Comparison of ENCODE assay signal across 17 cellular contexts in the genomic region with DNA sequence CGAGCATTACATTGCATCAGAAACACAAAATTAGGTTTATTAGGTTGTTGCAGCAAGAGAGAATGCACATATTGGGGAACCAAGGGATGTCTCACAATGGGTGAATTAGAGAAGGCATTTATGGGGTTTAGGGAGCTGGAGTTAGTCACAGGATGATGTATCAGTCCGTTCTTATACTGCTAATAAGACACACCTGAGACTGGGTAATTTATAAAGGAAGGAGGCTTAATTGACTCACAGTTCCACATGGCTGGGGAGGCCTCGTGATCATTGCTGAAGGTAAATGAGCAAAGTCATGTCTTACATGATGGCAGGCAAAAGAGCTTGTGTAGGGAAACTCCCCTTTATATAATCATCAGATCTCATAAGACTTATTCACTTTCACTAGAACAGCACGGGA.
DNase-seq lines count a peak whose midpoint lies in the region; ATAC-seq and TF ChIP-seq lines count a peak whose summit lies in the region.
"Had no signal": no experiment of that assay in that cellular context is flagged by ENCODE, and none has a peak within 500 bp of the region (broad histone marks: within the 10 kb centered on the region; RNA-seq: fewer than 3 reads in every experiment).

No MANE protein-coding gene starts in this region.

- no peak overlapping the region for H3K27ac ChIP-seq in mammary epithelial cell (ENCODE audit: insufficient read depth, low read depth, low read length)
- H3K27ac ChIP-seq in breast epithelium: no peak overlapping the region
- no peak overlapping the region for H3K27ac ChIP-seq in RWPE2 (ENCODE audit: poor library complexity, severe bottlenecking)
- H3K27ac ChIP-seq in epithelial cell of prostate: peak overlapping the region; percentile 71
- H3K27ac ChIP-seq in testis: no peak overlapping the region
- no peak overlapping the region for H3K27ac ChIP-seq in GM23338 (ENCODE audit: low read depth)
- H3K27ac ChIP-seq in smooth muscle cell (ENCODE audit: low read depth): no peak overlapping the region
- H3K27ac ChIP-seq: HL-60 had no signal

- H2AFZ ChIP-seq in mammary epithelial cell (ENCODE audit: low read depth, low read length): no peak overlapping the region
- H2AFZ ChIP-seq in GM23338: no peak overlapping the region
- no peak overlapping the region for H2AFZ ChIP-seq in smooth muscle cell (ENCODE audit: low read depth)

- H3K4me1 ChIP-seq in mammary epithelial cell (ENCODE audit: insufficient read depth, low read length) (no peaks in the 10 kb centered on the region), breast epithelium (no peaks in the 10 kb centered on the region), RWPE2 (ENCODE audit: insufficient read depth, poor library complexity, severe bottlenecking) (no peaks in the 10 kb centered on the region), testis (no peaks in the 10 kb centered on the region), GM23338 (ENCODE audit: insufficient read depth) (peaks cover 4% of the 10 kb centered on the region; the same call in 1 of the 2 replicates), smooth muscle cell (ENCODE audit: low read depth) (no peaks in the 10 kb centered on the region)
- H3K4me1 ChIP-seq: BE2C had no signal

- DNase-seq in mammary epithelial cell (peak; percentile 17), breast epithelium (ENCODE audit: low spot score in 2 of 2) (no peak), RWPE2 (ENCODE audit: low spot score) (no peak), epithelial cell of prostate (ENCODE audit: low read depth, low spot score) (peak; percentile 57), kidney tubule cell (ENCODE audit: low spot score) (peak; percentile 51), testis (no peak), GM23338 (ENCODE audit: low spot score) (no peak), smooth muscle cell (lab: John Stamatoyannopoulos, UW; ENCODE audit: unreplicated experiment) (no peak)
- DNase-seq: BE2C; C1 segment of cervical spinal cord; CD4-positive, CD25-positive, alpha-beta regulatory T cell; CD8-positive, alpha-beta memory T cell; COR-L47; IMR-90 had no signal

- H3K27me3 ChIP-seq in mammary epithelial cell (ENCODE audit: insufficient read depth, low read length) (no peaks in the 10 kb centered on the region), breast epithelium (no peaks in the 10 kb centered on the region), RWPE2 (ENCODE audit: insufficient read depth, poor library complexity, severe bottlenecking) (no peaks in the 10 kb centered on the region), testis (no peaks in the 10 kb centered on the region), GM23338 (ENCODE audit: insufficient read depth) (no peaks in the 10 kb centered on the region), smooth muscle cell (ENCODE audit: low read depth) (no peaks in the 10 kb centered on the region)
- H3K27me3 ChIP-seq: BE2C had no signal

- H3K9me2 ChIP-seq in GM23338 (ENCODE audit: insufficient read depth): no peaks in the 10 kb centered on the region

- H3K27me3 Mint-ChIP-seq in GM23338 (ENCODE audit: insufficient read depth, low read depth, poor library complexity): no peaks in the 10 kb centered on the region

- 98% methylated on average over 4 of the region's 4 CpGs for WGBS in mammary epithelial cell (ENCODE audit: low coverage, missing lambda C conversion rate)
- WGBS in testis, 2 donors: 86 to 90% methylated on average over 4 of the region's 4 CpGs
- 90% methylated on average over 4 of the region's 4 CpGs for WGBS in smooth muscle cell (ENCODE audit: low lambda C conversion rate)

- H3F3A ChIP-seq in GM23338 (replicated peaks; ENCODE audit: low read depth) (no peaks in the 10 kb centered on the region), smooth muscle cell (ENCODE audit: low read depth) (peaks cover 6% of the 10 kb centered on the region)

- intact Hi-C loops in mammary epithelial cell (cut with micrococcal nuclease): no loop called here
- intact Hi-C loops in breast epithelium (cut with DNase I; ENCODE audit: low total_unique reads): loop anchor here (5.0 kb wide), 1 partner anchor 477 kb away; no protein-coding TSS in a partner anchor
- intact Hi-C loops in testis (cut with DNase I; ENCODE audit: low total_unique reads): no loop called here

- H3K79me2 ChIP-seq in mammary epithelial cell (ENCODE audit: insufficient read depth, low read length): no peaks in the 10 kb centered on the region
- H3K79me2 ChIP-seq in GM23338 (replicated peaks; ENCODE audit: insufficient read depth): no peaks in the 10 kb centered on the region
- no peaks in the 10 kb centered on the region for H3K79me2 ChIP-seq in smooth muscle cell (ENCODE audit: low read depth)

- H3K9me3 Mint-ChIP-seq in GM23338: no peaks in the 10 kb centered on the region; the same call in 2 of the 3 replicates
- H3K9me3 Mint-ChIP-seq: CD8-positive, alpha-beta memory T cell had no signal

- peaks cover 5% of the 10 kb centered on the region for H3K4me1 Mint-ChIP-seq in GM23338
- H3K4me1 Mint-ChIP-seq: CD4-positive, CD25-positive, alpha-beta regulatory T cell had no signal

- H3K27ac Mint-ChIP-seq in GM23338: no peak overlapping the region
- H3K27ac Mint-ChIP-seq: CD4-positive, CD25-positive, alpha-beta regulatory T cell; CD8-positive, alpha-beta memory T cell had no signal

- dilution Hi-C loops in mammary epithelial cell (cut with HindIII; ENCODE audit: low sequenced_read_pairs): no loop called here

- no peak overlapping the region for H3K4me3 Mint-ChIP-seq in GM23338
- H3K4me3 Mint-ChIP-seq: CD4-positive, CD25-positive, alpha-beta regulatory T cell; CD8-positive, alpha-beta memory T cell had no signal

- H3K4me2 ChIP-seq in mammary epithelial cell (ENCODE audit: insufficient read depth, low read depth, low read length): no peak overlapping the region
- H3K4me2 ChIP-seq in GM23338: no peak overlapping the region
- H3K4me2 ChIP-seq in smooth muscle cell: no peak overlapping the region

- TF ChIP-seq CTCF in mammary epithelial cell (conservative IDR thresholded peaks at IDR 0.05 in 1 of 2, IDR thresholded peaks at IDR 0.05 in 1 of 2; ENCODE audit: extremely low read depth in 1 of 2, insufficient read depth in 1 of 2, low read depth in 1 of 2, low read length in 2 of 2) (no peak), breast epithelium (IDR thresholded peaks at IDR 0.05) (no peak), RWPE2 (IDR thresholded peaks at IDR 0.05; ENCODE audit: poor library complexity, severe bottlenecking) (no peak), testis (IDR thresholded peaks at IDR 0.05) (no peak), GM23338 (conservative IDR thresholded peaks at IDR 0.05; ENCODE audit: low read depth in 2 of 2) (no peak), smooth muscle cell (IDR thresholded peaks at IDR 0.05; ENCODE audit: borderline replicate concordance, insufficient read depth, poor library complexity, severe bottlenecking) (no peak)

- no peaks in the 10 kb centered on the region for H3K36me3 ChIP-seq in mammary epithelial cell (ENCODE audit: insufficient read depth, low read length)
- H3K36me3 ChIP-seq in breast epithelium: no peaks in the 10 kb centered on the region
- H3K36me3 ChIP-seq in RWPE2 (ENCODE audit: low read depth): no peaks in the 10 kb centered on the region
- no peaks in the 10 kb centered on the region for H3K36me3 ChIP-seq in testis (ENCODE audit: low read depth, missing control alignments)
- H3K36me3 ChIP-seq in GM23338 (ENCODE audit: insufficient read depth): no peaks in the 10 kb centered on the region
- no peaks in the 10 kb centered on the region for H3K36me3 ChIP-seq in smooth muscle cell (ENCODE audit: low read depth)
- H3K36me3 ChIP-seq: BE2C, HAP-1 had no signal

- TF ChIP-seq POLR2A in breast epithelium (IDR thresholded peaks at IDR 0.05) (no peak), testis (IDR thresholded peaks at IDR 0.05) (no peak)

- H3K9ac ChIP-seq in mammary epithelial cell (ENCODE audit: insufficient read depth, low read length) (no peak overlapping the region), smooth muscle cell (ENCODE audit: low read depth) (no peak overlapping the region)

- BruUV-seq in mammary epithelial cell (replicated peaks; lab: Mats Ljungman, UMichigan): no TSS peak

- ATAC-seq in RWPE2 (ENCODE audit: low read depth) (peak; percentile 54; the same call in 1 of the 3 replicates), GM23338 (no peak)
- ATAC-seq: K562 had no signal

- H4K20me1 ChIP-seq in mammary epithelial cell (ENCODE audit: insufficient read depth, low read length): no peaks in the 10 kb centered on the region
- H4K20me1 ChIP-seq in GM23338 (replicated peaks; ENCODE audit: insufficient read depth): no peaks in the 10 kb centered on the region
- H4K20me1 ChIP-seq in smooth muscle cell (ENCODE audit: low read depth): no peaks in the 10 kb centered on the region

- CTCF ChIA-PET in mammary epithelial cell (lab: Charles Lee; ENCODE audit: low non-redundant PET): no interaction called here

- no peaks in the 10 kb centered on the region for H3K9me3 ChIP-seq in mammary epithelial cell (replicated peaks; ENCODE audit: insufficient read depth, low read length)
- no peaks in the 10 kb centered on the region for H3K9me3 ChIP-seq in breast epithelium
- H3K9me3 ChIP-seq in RWPE2 (ENCODE audit: severe bottlenecking): no peaks in the 10 kb centered on the region
- H3K9me3 ChIP-seq in testis: no peaks in the 10 kb centered on the region
- no peaks in the 10 kb centered on the region for H3K9me3 ChIP-seq in smooth muscle cell (replicated peaks; ENCODE audit: low read depth)
- H3K9me3 ChIP-seq: BE2C, HAP-1 had no signal

- H3K4me3 ChIP-seq in mammary epithelial cell (replicated peaks in 1 of 3; ENCODE audit: insufficient read depth in 1 of 3, low read depth in 2 of 3, low read length in 3 of 3): no peak overlapping the region
- H3K4me3 ChIP-seq in breast epithelium: no peak overlapping the region
- H3K4me3 ChIP-seq in RWPE2 (ENCODE audit: severe bottlenecking): no peak overlapping the region
- no peak overlapping the region for H3K4me3 ChIP-seq in testis
- H3K4me3 ChIP-seq in GM23338: no peak overlapping the region
- H3K4me3 ChIP-seq in smooth muscle cell: no peak overlapping the region
- H3K4me3 ChIP-seq: HAP-1, K562 had no signal

- in situ Hi-C loops in mammary epithelial cell (cut with MboI; ENCODE audit: low sequenced_read_pairs in 2 of 2): no loop called here

- no peaks in the 10 kb centered on the region for H3K36me3 Mint-ChIP-seq in GM23338 (ENCODE audit: low read depth)
- H3K36me3 Mint-ChIP-seq: CD4-positive, CD25-positive, alpha-beta regulatory T cell had no signal

TF ChIP-seq in GM23338, 12 proteins besides CTCF, POLR2A, EP300 and RAD21 (continues in another document):
- TF ChIP-seq CREB1 (CRISPR knock-in tag; IDR thresholded peaks at IDR 0.05; ENCODE audit: low read depth): no peak
- TF ChIP-seq ZNF331 (CRISPR knock-in tag; IDR thresholded peaks at IDR 0.05; ENCODE audit: low read depth): no peak
- no peak for TF ChIP-seq EZH2 (IDR thresholded peaks at IDR 0.05; ENCODE audit: low read depth, unreplicated experiment)
- no peak for TF ChIP-seq JUNB (IDR thresholded peaks at IDR 0.05; ENCODE audit: unreplicated experiment)
- TF ChIP-seq STAT1 (IDR thresholded peaks at IDR 0.05; ENCODE audit: unreplicated experiment): no peak
- no peak for TF ChIP-seq ZNF114 (CRISPR knock-in tag; IDR thresholded peaks at IDR 0.05)
- TF ChIP-seq EZH2phosphoT487 (IDR thresholded peaks at IDR 0.05; ENCODE audit: unreplicated experiment): no peak

Comparison
In these comparisons a context has a peak if more than half of its experiments do, and no peak if none do; other contexts are left out.
1. DNase-seq: peak in mammary epithelial cell (single experiment), epithelial cell of prostate (single experiment) and kidney tubule cell (single experiment); none in breast epithelium (0 of 2), RWPE2 (single experiment), testis (single experiment), GM23338 (single experiment) and smooth muscle cell (single experiment).